In the genomic region with DNA sequence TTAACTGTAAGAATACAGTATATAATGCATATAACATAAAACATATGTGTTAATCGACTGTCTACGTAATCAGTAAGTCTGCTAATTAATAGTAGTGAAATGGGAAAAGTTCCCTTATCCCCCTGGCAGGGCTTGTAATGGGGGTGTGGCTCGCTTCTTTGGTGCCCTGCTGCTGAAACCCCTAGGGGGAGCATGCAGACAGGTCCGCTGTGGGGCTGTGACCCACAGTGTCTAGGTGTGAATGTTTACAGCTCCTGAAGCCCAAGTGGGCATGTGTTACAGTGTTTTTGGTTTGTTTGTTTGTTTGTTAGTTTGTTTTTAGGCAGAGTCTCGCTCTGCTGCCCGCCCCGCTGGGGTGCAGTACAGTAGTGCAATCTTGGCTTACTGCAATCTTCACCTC, we compare ENCODE assay signal across 2 cellular contexts.
TF ChIP-seq lines count a peak whose summit lies in the region.

No MANE protein-coding gene starts in this region.

TF ChIP-seq in GM23338, 12 proteins besides CTCF, POLR2A, EP300 and RAD21:
- TF ChIP-seq, protein P1, sequence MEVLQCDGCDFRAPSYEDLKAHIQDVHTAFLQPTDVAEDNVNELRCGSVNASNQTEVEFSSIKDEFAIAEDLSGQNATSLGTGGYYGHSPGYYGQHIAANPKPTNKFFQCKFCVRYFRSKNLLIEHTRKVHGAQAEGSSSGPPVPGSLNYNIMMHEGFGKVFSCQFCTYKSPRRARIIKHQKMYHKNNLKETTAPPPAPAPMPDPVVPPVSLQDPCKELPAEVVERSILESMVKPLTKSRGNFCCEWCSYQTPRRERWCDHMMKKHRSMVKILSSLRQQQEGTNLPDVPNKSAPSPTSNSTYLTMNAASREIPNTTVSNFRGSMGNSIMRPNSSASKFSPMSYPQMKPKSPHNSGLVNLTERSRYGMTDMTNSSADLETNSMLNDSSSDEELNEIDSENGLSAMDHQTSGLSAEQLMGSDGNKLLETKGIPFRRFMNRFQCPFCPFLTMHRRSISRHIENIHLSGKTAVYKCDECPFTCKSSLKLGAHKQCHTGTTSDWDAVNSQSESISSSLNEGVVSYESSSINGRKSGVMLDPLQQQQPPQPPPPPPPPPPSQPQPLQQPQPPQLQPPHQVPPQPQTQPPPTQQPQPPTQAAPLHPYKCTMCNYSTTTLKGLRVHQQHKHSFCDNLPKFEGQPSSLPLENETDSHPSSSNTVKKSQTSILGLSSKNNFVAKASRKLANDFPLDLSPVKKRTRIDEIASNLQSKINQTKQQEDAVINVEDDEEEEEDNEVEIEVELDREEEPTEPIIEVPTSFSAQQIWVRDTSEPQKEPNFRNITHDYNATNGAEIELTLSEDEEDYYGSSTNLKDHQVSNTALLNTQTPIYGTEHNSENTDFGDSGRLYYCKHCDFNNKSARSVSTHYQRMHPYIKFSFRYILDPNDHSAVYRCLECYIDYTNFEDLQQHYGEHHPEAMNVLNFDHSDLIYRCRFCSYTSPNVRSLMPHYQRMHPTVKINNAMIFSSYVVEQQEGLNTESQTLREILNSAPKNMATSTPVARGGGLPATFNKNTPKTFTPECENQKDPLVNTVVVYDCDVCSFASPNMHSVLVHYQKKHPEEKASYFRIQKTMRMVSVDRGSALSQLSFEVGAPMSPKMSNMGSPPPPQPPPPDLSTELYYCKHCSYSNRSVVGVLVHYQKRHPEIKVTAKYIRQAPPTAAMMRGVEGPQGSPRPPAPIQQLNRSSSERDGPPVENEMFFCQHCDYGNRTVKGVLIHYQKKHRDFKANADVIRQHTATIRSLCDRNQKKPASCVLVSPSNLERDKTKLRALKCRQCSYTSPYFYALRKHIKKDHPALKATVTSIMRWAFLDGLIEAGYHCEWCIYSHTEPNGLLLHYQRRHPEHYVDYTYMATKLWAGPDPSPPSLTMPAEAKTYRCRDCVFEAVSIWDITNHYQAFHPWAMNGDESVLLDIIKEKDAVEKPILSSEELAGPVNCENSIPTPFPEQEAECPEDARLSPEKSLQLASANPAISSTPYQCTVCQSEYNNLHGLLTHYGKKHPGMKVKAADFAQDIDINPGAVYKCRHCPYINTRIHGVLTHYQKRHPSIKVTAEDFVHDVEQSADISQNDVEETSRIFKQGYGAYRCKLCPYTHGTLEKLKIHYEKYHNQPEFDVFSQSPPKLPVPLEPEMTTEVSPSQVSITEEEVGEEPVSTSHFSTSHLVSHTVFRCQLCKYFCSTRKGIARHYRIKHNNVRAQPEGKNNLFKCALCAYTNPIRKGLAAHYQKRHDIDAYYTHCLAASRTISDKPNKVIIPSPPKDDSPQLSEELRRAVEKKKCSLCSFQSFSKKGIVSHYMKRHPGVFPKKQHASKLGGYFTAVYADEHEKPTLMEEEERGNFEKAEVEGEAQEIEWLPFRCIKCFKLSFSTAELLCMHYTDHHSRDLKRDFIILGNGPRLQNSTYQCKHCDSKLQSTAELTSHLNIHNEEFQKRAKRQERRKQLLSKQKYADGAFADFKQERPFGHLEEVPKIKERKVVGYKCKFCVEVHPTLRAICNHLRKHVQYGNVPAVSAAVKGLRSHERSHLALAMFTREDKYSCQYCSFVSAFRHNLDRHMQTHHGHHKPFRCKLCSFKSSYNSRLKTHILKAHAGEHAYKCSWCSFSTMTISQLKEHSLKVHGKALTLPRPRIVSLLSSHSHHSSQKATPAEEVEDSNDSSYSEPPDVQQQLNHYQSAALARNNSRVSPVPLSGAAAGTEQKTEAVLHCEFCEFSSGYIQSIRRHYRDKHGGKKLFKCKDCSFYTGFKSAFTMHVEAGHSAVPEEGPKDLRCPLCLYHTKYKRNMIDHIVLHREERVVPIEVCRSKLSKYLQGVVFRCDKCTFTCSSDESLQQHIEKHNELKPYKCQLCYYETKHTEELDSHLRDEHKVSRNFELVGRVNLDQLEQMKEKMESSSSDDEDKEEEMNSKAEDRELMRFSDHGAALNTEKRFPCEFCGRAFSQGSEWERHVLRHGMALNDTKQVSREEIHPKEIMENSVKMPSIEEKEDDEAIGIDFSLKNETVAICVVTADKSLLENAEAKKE (CRISPR knock-in tag; IDR thresholded peaks at IDR 0.05) = no peak
- TF ChIP-seq, protein P2, sequence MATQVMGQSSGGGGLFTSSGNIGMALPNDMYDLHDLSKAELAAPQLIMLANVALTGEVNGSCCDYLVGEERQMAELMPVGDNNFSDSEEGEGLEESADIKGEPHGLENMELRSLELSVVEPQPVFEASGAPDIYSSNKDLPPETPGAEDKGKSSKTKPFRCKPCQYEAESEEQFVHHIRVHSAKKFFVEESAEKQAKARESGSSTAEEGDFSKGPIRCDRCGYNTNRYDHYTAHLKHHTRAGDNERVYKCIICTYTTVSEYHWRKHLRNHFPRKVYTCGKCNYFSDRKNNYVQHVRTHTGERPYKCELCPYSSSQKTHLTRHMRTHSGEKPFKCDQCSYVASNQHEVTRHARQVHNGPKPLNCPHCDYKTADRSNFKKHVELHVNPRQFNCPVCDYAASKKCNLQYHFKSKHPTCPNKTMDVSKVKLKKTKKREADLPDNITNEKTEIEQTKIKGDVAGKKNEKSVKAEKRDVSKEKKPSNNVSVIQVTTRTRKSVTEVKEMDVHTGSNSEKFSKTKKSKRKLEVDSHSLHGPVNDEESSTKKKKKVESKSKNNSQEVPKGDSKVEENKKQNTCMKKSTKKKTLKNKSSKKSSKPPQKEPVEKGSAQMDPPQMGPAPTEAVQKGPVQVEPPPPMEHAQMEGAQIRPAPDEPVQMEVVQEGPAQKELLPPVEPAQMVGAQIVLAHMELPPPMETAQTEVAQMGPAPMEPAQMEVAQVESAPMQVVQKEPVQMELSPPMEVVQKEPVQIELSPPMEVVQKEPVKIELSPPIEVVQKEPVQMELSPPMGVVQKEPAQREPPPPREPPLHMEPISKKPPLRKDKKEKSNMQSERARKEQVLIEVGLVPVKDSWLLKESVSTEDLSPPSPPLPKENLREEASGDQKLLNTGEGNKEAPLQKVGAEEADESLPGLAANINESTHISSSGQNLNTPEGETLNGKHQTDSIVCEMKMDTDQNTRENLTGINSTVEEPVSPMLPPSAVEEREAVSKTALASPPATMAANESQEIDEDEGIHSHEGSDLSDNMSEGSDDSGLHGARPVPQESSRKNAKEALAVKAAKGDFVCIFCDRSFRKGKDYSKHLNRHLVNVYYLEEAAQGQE (IDR thresholded peaks at IDR 0.05; ENCODE audit: unreplicated experiment) = no peak
- TF ChIP-seq, protein P3, sequence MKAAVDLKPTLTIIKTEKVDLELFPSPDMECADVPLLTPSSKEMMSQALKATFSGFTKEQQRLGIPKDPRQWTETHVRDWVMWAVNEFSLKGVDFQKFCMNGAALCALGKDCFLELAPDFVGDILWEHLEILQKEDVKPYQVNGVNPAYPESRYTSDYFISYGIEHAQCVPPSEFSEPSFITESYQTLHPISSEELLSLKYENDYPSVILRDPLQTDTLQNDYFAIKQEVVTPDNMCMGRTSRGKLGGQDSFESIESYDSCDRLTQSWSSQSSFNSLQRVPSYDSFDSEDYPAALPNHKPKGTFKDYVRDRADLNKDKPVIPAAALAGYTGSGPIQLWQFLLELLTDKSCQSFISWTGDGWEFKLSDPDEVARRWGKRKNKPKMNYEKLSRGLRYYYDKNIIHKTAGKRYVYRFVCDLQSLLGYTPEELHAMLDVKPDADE (IDR thresholded peaks at IDR 0.05) = no peak
- TF ChIP-seq ZNF331 (CRISPR knock-in tag; IDR thresholded peaks at IDR 0.05; ENCODE audit: low read depth) = no peak

TF ChIP-seq in WTC11, 78 proteins besides CTCF, POLR2A, EP300 and RAD21:
- TF ChIP-seq, protein P4, sequence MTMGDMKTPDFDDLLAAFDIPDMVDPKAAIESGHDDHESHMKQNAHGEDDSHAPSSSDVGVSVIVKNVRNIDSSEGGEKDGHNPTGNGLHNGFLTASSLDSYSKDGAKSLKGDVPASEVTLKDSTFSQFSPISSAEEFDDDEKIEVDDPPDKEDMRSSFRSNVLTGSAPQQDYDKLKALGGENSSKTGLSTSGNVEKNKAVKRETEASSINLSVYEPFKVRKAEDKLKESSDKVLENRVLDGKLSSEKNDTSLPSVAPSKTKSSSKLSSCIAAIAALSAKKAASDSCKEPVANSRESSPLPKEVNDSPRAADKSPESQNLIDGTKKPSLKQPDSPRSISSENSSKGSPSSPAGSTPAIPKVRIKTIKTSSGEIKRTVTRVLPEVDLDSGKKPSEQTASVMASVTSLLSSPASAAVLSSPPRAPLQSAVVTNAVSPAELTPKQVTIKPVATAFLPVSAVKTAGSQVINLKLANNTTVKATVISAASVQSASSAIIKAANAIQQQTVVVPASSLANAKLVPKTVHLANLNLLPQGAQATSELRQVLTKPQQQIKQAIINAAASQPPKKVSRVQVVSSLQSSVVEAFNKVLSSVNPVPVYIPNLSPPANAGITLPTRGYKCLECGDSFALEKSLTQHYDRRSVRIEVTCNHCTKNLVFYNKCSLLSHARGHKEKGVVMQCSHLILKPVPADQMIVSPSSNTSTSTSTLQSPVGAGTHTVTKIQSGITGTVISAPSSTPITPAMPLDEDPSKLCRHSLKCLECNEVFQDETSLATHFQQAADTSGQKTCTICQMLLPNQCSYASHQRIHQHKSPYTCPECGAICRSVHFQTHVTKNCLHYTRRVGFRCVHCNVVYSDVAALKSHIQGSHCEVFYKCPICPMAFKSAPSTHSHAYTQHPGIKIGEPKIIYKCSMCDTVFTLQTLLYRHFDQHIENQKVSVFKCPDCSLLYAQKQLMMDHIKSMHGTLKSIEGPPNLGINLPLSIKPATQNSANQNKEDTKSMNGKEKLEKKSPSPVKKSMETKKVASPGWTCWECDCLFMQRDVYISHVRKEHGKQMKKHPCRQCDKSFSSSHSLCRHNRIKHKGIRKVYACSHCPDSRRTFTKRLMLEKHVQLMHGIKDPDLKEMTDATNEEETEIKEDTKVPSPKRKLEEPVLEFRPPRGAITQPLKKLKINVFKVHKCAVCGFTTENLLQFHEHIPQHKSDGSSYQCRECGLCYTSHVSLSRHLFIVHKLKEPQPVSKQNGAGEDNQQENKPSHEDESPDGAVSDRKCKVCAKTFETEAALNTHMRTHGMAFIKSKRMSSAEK (CRISPR knock-in tag; IDR thresholded peaks at IDR 0.05; ENCODE audit: borderline replicate concordance) = no peak
- TF ChIP-seq, protein P5, sequence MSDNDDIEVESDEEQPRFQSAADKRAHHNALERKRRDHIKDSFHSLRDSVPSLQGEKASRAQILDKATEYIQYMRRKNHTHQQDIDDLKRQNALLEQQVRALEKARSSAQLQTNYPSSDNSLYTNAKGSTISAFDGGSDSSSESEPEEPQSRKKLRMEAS (CRISPR knock-in tag; IDR thresholded peaks at IDR 0.05) = no peak
- TF ChIP-seq ZBTB21 (CRISPR knock-in tag; IDR thresholded peaks at IDR 0.05; ENCODE audit: borderline replicate concordance) (no peak), GABPB1 (CRISPR knock-in tag; IDR thresholded peaks at IDR 0.05) (no peak), RORB (CRISPR knock-in tag; IDR thresholded peaks at IDR 0.05) (no peak), NR2C2 (CRISPR knock-in tag; IDR thresholded peaks at IDR 0.05) (no peak), NR1H2 (CRISPR knock-in tag; IDR thresholded peaks at IDR 0.05) (no peak), SOX15 (CRISPR knock-in tag; IDR thresholded peaks at IDR 0.05) (no peak), MYBL2 (CRISPR knock-in tag; IDR thresholded peaks at IDR 0.05) (no peak), ZNF263 (CRISPR knock-in tag; IDR thresholded peaks at IDR 0.05; ENCODE audit: low read depth) (no peak), TCF7 (CRISPR knock-in tag; IDR thresholded peaks at IDR 0.05; ENCODE audit: low read depth) (no peak), OVOL2 (CRISPR knock-in tag; IDR thresholded peaks at IDR 0.05; ENCODE audit: borderline replicate concordance) (no peak)
- TF ChIP-seq, protein P6, sequence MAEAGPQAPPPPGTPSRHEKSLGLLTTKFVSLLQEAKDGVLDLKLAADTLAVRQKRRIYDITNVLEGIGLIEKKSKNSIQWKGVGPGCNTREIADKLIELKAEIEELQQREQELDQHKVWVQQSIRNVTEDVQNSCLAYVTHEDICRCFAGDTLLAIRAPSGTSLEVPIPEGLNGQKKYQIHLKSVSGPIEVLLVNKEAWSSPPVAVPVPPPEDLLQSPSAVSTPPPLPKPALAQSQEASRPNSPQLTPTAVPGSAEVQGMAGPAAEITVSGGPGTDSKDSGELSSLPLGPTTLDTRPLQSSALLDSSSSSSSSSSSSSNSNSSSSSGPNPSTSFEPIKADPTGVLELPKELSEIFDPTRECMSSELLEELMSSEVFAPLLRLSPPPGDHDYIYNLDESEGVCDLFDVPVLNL (CRISPR knock-in tag; IDR thresholded peaks at IDR 0.05; ENCODE audit: borderline replicate concordance, low read depth) = no peak
- TF ChIP-seq, protein P7, sequence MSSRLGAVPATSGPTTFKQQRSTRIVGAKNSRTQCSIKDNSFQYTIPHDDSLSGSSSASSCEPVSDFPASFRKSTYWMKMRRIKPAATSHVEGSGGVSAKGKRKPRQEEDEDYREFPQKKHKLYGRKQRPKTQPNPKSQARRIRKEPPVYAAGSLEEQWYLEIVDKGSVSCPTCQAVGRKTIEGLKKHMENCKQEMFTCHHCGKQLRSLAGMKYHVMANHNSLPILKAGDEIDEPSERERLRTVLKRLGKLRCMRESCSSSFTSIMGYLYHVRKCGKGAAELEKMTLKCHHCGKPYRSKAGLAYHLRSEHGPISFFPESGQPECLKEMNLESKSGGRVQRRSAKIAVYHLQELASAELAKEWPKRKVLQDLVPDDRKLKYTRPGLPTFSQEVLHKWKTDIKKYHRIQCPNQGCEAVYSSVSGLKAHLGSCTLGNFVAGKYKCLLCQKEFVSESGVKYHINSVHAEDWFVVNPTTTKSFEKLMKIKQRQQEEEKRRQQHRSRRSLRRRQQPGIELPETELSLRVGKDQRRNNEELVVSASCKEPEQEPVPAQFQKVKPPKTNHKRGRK (CRISPR knock-in tag; IDR thresholded peaks at IDR 0.05; ENCODE audit: borderline replicate concordance) = no peak
